In the genomic region with DNA sequence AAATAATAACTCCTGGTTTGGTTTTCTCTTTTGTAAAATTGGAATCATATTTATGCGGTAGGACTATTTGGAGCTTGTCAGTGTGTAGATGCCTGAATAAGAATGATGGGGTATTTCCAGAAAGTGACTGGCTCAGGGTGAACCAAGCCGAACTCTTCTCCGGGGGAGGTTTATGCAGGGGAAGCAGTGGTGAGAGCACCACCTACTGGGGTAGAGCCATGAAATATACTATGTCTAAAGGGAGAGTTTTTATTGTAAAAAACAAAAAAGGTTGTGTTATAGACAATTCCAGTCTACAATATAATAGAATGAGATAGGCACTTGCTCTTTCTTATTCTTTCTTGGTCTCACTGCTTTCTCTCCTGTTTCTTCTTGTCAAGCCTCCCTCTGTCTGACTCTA, we compare ENCODE assay signal across 9 cellular contexts.
A peak's percentile ranks its signal among the peaks of the same experiment; 100 is the strongest.
DNase-seq lines count a peak whose midpoint lies in the region; ATAC-seq and TF ChIP-seq lines count a peak whose summit lies in the region.
"Had no signal": no experiment of that assay in that cellular context is flagged by ENCODE, and none has a peak within 500 bp of the region (broad histone marks: within the 10 kb centered on the region; RNA-seq: fewer than 3 reads in every experiment).

No MANE protein-coding gene starts in this region.

- H3K4me1 Mint-ChIP-seq in activated CD4-positive, alpha-beta T cell treated with anti-CD3 and anti-CD28 coated beads for 36 hours: no peaks in the 10 kb centered on the region
- H3K4me1 Mint-ChIP-seq in endothelial cell (ENCODE audit: unreplicated experiment): no peaks in the 10 kb centered on the region

- H3K79me2 ChIP-seq in smooth muscle cell (ENCODE audit: low read depth): no peaks in the 10 kb centered on the region

- intact Hi-C loops in activated CD4-positive, alpha-beta T cell treated with anti-CD3 and anti-CD28 coated beads for 36 hours (cut with DNase I, micrococcal nuclease): no loop called here

- no peaks in the 10 kb centered on the region for H3K9me3 Mint-ChIP-seq in activated CD4-positive, alpha-beta T cell treated with anti-CD3 and anti-CD28 coated beads for 36 hours (ENCODE audit: low read depth)
- no peaks in the 10 kb centered on the region for H3K9me3 Mint-ChIP-seq in endothelial cell (ENCODE audit: unreplicated experiment)
- H3K9me3 Mint-ChIP-seq: T-helper 1 cell treated with Interleukin-12 subunit alpha and Interleukin-12 subunit beta and Interleukin-4 antibody, amounts not matched to agents 30 μg/mL and 1 μg/mL, for 36 hours had no signal

- no peaks in the 10 kb centered on the region for H3K36me3 ChIP-seq in smooth muscle cell (ENCODE audit: low read depth)
- H3K36me3 ChIP-seq in effector memory CD4-positive, alpha-beta T cell (ENCODE audit: control insufficient read depth, insufficient read depth, low read length): no peaks in the 10 kb centered on the region

- TF ChIP-seq CTCF in endothelial cell (IDR thresholded peaks at IDR 0.05; ENCODE audit: unreplicated experiment) (no peak), smooth muscle cell (IDR thresholded peaks at IDR 0.05; ENCODE audit: borderline replicate concordance, insufficient read depth, poor library complexity, severe bottlenecking) (peak; percentile 25)

- no peak overlapping the region for H3K27ac ChIP-seq in smooth muscle cell (ENCODE audit: low read depth)
- no peak overlapping the region for H3K27ac ChIP-seq in effector memory CD4-positive, alpha-beta T cell (ENCODE audit: insufficient read depth, low read length, poor library complexity, severe bottlenecking)

- peak; percentile 10 for DNase-seq in activated CD4-positive, alpha-beta T cell treated with anti-CD3 and anti-CD28 coated beads for 36 hours
- DNase-seq in activated CD4-positive, alpha-beta T cell treated with anti-CD3 and anti-CD28 coated beads, Interleukin-2, amount 50 U/mL, for 48 hours: no peak
- peak; percentile 30 for DNase-seq in M059J (ENCODE audit: low read depth)
- peak; percentile 30 for DNase-seq in endothelial cell (ENCODE audit: low spot score)
- DNase-seq in smooth muscle cell (lab: John Stamatoyannopoulos, UW; ENCODE audit: unreplicated experiment): no peak
- DNase-seq in DMS79 treated with DMSO at 0.1 percent for 48 hours (lab: John Stamatoyannopoulos, UW): no peak
- DNase-seq in effector memory CD4-positive, alpha-beta T cell: no peak

- no peak overlapping the region for H3K4me2 ChIP-seq in smooth muscle cell

- POLR2A ChIA-PET in activated CD4-positive, alpha-beta T cell treated with anti-CD3 and anti-CD28 coated beads for 36 hours (lab: Charles Lee): no interaction called here

- H3K4me3 ChIP-seq in smooth muscle cell: no peak overlapping the region
- H3K4me3 ChIP-seq in effector memory CD4-positive, alpha-beta T cell (ENCODE audit: insufficient read depth, low read depth, low read length, poor library complexity, severe bottlenecking): no peak overlapping the region

- no peaks in the 10 kb centered on the region for H3F3A ChIP-seq in smooth muscle cell (ENCODE audit: low read depth)

- H3K27me3 Mint-ChIP-seq in activated CD4-positive, alpha-beta T cell treated with anti-CD3 and anti-CD28 coated beads for 36 hours: peaks cover 2% of the 10 kb centered on the region
- H3K27me3 Mint-ChIP-seq in endothelial cell (ENCODE audit: unreplicated experiment): no peaks in the 10 kb centered on the region

- no peak overlapping the region for H3K27ac Mint-ChIP-seq in activated CD4-positive, alpha-beta T cell treated with anti-CD3 and anti-CD28 coated beads for 36 hours
- no peak overlapping the region for H3K27ac Mint-ChIP-seq in endothelial cell (ENCODE audit: unreplicated experiment)
- H3K27ac Mint-ChIP-seq: T-helper 1 cell treated with Interleukin-12 subunit alpha and Interleukin-12 subunit beta and Interleukin-4 antibody, amounts not matched to agents 30 μg/mL and 1 μg/mL, for 36 hours had no signal

- no peak overlapping the region for H3K4me3 Mint-ChIP-seq in activated CD4-positive, alpha-beta T cell treated with anti-CD3 and anti-CD28 coated beads for 36 hours
- no peak overlapping the region for H3K4me3 Mint-ChIP-seq in endothelial cell (ENCODE audit: unreplicated experiment)
- H3K4me3 Mint-ChIP-seq: T-helper 1 cell treated with Interleukin-12 subunit alpha and Interleukin-12 subunit beta and Interleukin-4 antibody, amounts not matched to agents 30 μg/mL and 1 μg/mL, for 36 hours had no signal

- H4K20me1 ChIP-seq in smooth muscle cell (ENCODE audit: low read depth): no peaks in the 10 kb centered on the region

- CTCF ChIA-PET in activated CD4-positive, alpha-beta T cell treated with anti-CD3 and anti-CD28 coated beads for 36 hours (lab: Charles Lee): interaction anchor here (0.7 kb wide), 1 partner anchor 424 kb away, joined by 3 read pairs; no protein-coding TSS in a partner anchor

- no peaks in the 10 kb centered on the region for H3K27me3 ChIP-seq in smooth muscle cell (ENCODE audit: low read depth)
- H3K27me3 ChIP-seq in effector memory CD4-positive, alpha-beta T cell (replicated peaks; ENCODE audit: control insufficient read depth, insufficient read depth, low read length, poor library complexity, severe bottlenecking): no peaks in the 10 kb centered on the region

- no peaks in the 10 kb centered on the region for H3K36me3 Mint-ChIP-seq in activated CD4-positive, alpha-beta T cell treated with anti-CD3 and anti-CD28 coated beads for 36 hours (ENCODE audit: low read depth)
- H3K36me3 Mint-ChIP-seq in endothelial cell (ENCODE audit: low read depth, unreplicated experiment): no peaks in the 10 kb centered on the region

- H2AFZ ChIP-seq in smooth muscle cell (ENCODE audit: low read depth): no peak overlapping the region

- H3K9me3 ChIP-seq in smooth muscle cell (replicated peaks; ENCODE audit: low read depth): no peaks in the 10 kb centered on the region
- no peaks in the 10 kb centered on the region for H3K9me3 ChIP-seq in effector memory CD4-positive, alpha-beta T cell (ENCODE audit: control insufficient read depth, low read length)

- WGBS in smooth muscle cell (ENCODE audit: low lambda C conversion rate): 34% methylated on average over 3 of the region's 3 CpGs

- ATAC-seq in activated CD4-positive, alpha-beta T cell treated with anti-CD3 and anti-CD28 coated beads for 36 hours: peak; percentile 33
- ATAC-seq in HG02759 (IDR thresholded peaks at IDR 0.05; ENCODE audit: unreplicated experiment): no peak

- H3K4me1 ChIP-seq in smooth muscle cell (ENCODE audit: low read depth): no peaks in the 10 kb centered on the region
- no peaks in the 10 kb centered on the region for H3K4me1 ChIP-seq in effector memory CD4-positive, alpha-beta T cell (ENCODE audit: control insufficient read depth, insufficient read depth, low read length, poor library complexity, severe bottlenecking)

- no peak overlapping the region for H3K9ac ChIP-seq in smooth muscle cell (ENCODE audit: low read depth)

Comparison
In these comparisons a context has a peak if more than half of its experiments do, and no peak if none do; other contexts are left out.
1. DNase-seq: peak in activated CD4-positive, alpha-beta T cell treated with anti-CD3 and anti-CD28 coated beads for 36 hours (single experiment), M059J (single experiment) and endothelial cell (single experiment); none in activated CD4-positive, alpha-beta T cell treated with anti-CD3 and anti-CD28 coated beads, Interleukin-2, amount 50 U/mL, for 48 hours (0 of 2), smooth muscle cell (single experiment), DMS79 treated with DMSO at 0.1 percent for 48 hours (single experiment) and effector memory CD4-positive, alpha-beta T cell (0 of 3).